In the genomic region with DNA sequence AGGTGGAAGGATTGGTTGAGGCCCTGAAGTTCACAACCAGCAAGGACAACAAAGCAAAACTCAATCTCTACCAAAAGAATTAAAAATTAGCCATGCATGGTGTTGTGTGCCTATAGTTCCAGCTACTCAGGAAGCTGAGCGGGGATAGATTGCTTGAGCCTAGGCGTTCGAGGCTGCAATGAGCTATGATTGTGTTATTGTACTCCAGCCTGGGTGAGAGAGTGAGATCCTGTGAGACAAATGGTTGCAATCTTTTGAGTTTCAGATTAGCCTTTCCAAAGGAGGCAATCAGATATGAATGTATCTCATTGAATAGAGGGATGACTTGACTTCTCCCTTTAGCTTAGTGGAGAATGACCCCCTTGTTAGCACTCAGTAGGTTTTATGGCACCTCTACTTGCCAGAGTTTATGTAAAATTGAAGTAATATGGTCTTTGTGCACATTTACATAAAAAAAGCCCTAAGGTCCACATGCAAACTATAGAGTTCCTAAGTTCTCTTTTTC, we compare ENCODE assay signal across 7 cellular contexts.
"Had no signal": no experiment of that assay in that cellular context is flagged by ENCODE, and none has a peak within 500 bp of the region (broad histone marks: within the 10 kb centered on the region; RNA-seq: fewer than 3 reads in every experiment).

No MANE protein-coding gene starts in this region.

- H3K27me3 Mint-ChIP-seq: IgD-negative memory B cell had no signal

- H3K4me1 Mint-ChIP-seq: IgD-negative memory B cell had no signal

- DNase-seq: GOT3, H7, HCEC 1CT, KBM-7 had no signal

- H3K36me3 Mint-ChIP-seq: IgD-negative memory B cell had no signal

- H3K27ac ChIP-seq: HL-60 had no signal

- H3K4me3 Mint-ChIP-seq: IgD-negative memory B cell had no signal

- H3K9me3 Mint-ChIP-seq: IgD-negative memory B cell had no signal

- ATAC-seq: HepG2 had no signal

- H3K27ac Mint-ChIP-seq: IgD-negative memory B cell had no signal
